16 cellular contexts compared by ENCODE assay signal in the genomic region with DNA sequence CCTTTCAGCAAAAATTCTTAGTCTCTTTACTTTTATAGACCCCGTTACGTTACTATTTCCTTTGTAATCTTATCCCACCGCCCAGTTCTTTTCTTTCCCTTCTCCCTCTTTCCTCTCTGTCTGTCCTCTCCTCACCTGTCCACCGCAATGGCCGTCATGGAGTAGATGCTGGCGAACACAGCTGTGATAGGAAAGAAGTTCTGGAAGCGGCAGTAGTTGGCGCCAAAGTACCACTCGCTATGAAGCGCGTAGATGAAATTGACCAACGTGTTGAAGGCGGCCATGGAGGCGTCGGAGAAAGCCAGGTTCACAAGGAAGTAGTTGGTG. TPM values are rescaled to one million over a fixed set of nuclear protein-coding genes. Genes with fewer than 3 reads are reported as not detected.
DNase-seq lines count a peak whose midpoint lies in the region; ATAC-seq and TF ChIP-seq lines count a peak whose summit lies in the region.
"Had no signal": no experiment of that assay in that cellular context is flagged by ENCODE, and none has a peak within 500 bp of the region (broad histone marks: within the 10 kb centered on the region; RNA-seq: fewer than 3 reads in every experiment).

No MANE protein-coding gene starts in this region.

- H3K4me1 ChIP-seq in ES-I3 (ENCODE audit: insufficient read depth, low read length) (no peaks in the 10 kb centered on the region), NT2/D1 (ENCODE audit: insufficient read depth, insufficient read length) (no peaks in the 10 kb centered on the region), mucosa of descending colon (ENCODE audit: low read depth) (no peaks in the 10 kb centered on the region)
- H3K4me1 ChIP-seq: BLaER1 had no signal

- peak overlapping the region; percentile 82 for H3K4me3 Mint-ChIP-seq in glutamatergic neuron (ENCODE audit: unreplicated experiment)
- H3K4me3 Mint-ChIP-seq in neural crest cell, result peak overlapping the region; percentile 89
- H3K4me3 Mint-ChIP-seq in immature natural killer cell, result no peak overlapping the region
- H3K4me3 Mint-ChIP-seq: T-helper 1 cell treated with Interleukin-12 subunit alpha and Interleukin-12 subunit beta and Interleukin-4 antibody, amounts not matched to agents 30 μg/mL and 1 μg/mL, for 36 hours had no signal

- H3K9me3 Mint-ChIP-seq in glutamatergic neuron (ENCODE audit: unreplicated experiment), result no peaks in the 10 kb centered on the region
- H3K9me3 Mint-ChIP-seq in neural crest cell, result no peaks in the 10 kb centered on the region
- peaks cover 0 to 36% (median 10%) of the 10 kb centered on the region in 6 donors for H3K9me3 Mint-ChIP-seq in immature natural killer cell

- H3K36me3 Mint-ChIP-seq in glutamatergic neuron (ENCODE audit: unreplicated experiment) (no peaks in the 10 kb centered on the region), neural crest cell (ENCODE audit: low read depth) (no peaks in the 10 kb centered on the region), immature natural killer cell (no peaks in the 10 kb centered on the region)

- H3K27me3 Mint-ChIP-seq in glutamatergic neuron (ENCODE audit: unreplicated experiment) (peaks cover 2% of the 10 kb centered on the region), neural crest cell (ENCODE audit: low read depth) (peaks cover 19% of the 10 kb centered on the region), immature natural killer cell (ENCODE audit: low read depth in 3 of 3) (peaks cover 0 to 3% (median 1%) of the 10 kb centered on the region in 3 donors)

- peaks cover 4% of the 10 kb centered on the region for H3K27me3 ChIP-seq in NT2/D1 (ENCODE audit: insufficient read depth, insufficient read length)
- H3K27me3 ChIP-seq: BLaER1 had no signal

- no peaks in the 10 kb centered on the region for H3K9me3 ChIP-seq in ES-I3 (ENCODE audit: control insufficient read depth, insufficient read depth, low read length)
- H3K9me3 ChIP-seq in NT2/D1 (ENCODE audit: insufficient read depth, low read length), result no peaks in the 10 kb centered on the region
- no peaks in the 10 kb centered on the region for H3K9me3 ChIP-seq in mucosa of descending colon

- TF ChIP-seq CTCF in glutamatergic neuron (IDR thresholded peaks at IDR 0.05; ENCODE audit: partially characterized antibody, unreplicated experiment), result no peak
- TF ChIP-seq CTCF in neural crest cell (conservative IDR thresholded peaks at IDR 0.05), result no peak
- no peak for TF ChIP-seq CTCF in mucosa of descending colon (IDR thresholded peaks at IDR 0.05)

- H3K9ac ChIP-seq in ES-I3 (ENCODE audit: low read depth, low read length) (peak overlapping the region; percentile 49; the same call in 1 of the 2 replicates), NT2/D1 (ENCODE audit: insufficient read length, low read depth) (peak overlapping the region; percentile 59)
- H3K9ac ChIP-seq: BLaER1 had no signal

- intact Hi-C loops in mucosa of descending colon (cut with DNase I, micrococcal nuclease), result no loop called here

- no peaks in the 10 kb centered on the region for H3K4me1 Mint-ChIP-seq in glutamatergic neuron (ENCODE audit: low read depth, unreplicated experiment)
- peaks cover 5% of the 10 kb centered on the region for H3K4me1 Mint-ChIP-seq in neural crest cell
- H3K4me1 Mint-ChIP-seq in immature natural killer cell, result no peaks in the 10 kb centered on the region

- no peak for ATAC-seq in mucosa of descending colon
- no peak for ATAC-seq in HG03521 (IDR thresholded peaks at IDR 0.05; ENCODE audit: unreplicated experiment)

- H3K27ac Mint-ChIP-seq in glutamatergic neuron (ENCODE audit: unreplicated experiment) (no peak overlapping the region), neural crest cell (ENCODE audit: unreplicated experiment) (no peak overlapping the region), immature natural killer cell (no peak overlapping the region)
- H3K27ac Mint-ChIP-seq: T-helper 1 cell treated with Interleukin-12 subunit alpha and Interleukin-12 subunit beta and Interleukin-4 antibody, amounts not matched to agents 30 μg/mL and 1 μg/mL, for 36 hours had no signal

- H3K36me3 ChIP-seq in ES-I3 (ENCODE audit: insufficient read depth, low read length) (no peaks in the 10 kb centered on the region), NT2/D1 (ENCODE audit: insufficient read depth, insufficient read length, low read length) (no peaks in the 10 kb centered on the region), mucosa of descending colon (ENCODE audit: low read depth) (no peaks in the 10 kb centered on the region)
- H3K36me3 ChIP-seq: BLaER1 had no signal

- no peak for DNase-seq in NT2/D1 (ENCODE audit: low read depth, low spot score)
- DNase-seq in glutamatergic neuron, result no peak
- no peak for DNase-seq in neural crest cell (ENCODE audit: low read depth, low spot score)
- no peak for DNase-seq in activated naive CD4-positive, alpha-beta T cell (lab: John Stamatoyannopoulos, UW)
- DNase-seq in mucosa of descending colon, result no peak
- no peak for DNase-seq in immature natural killer cell
- DNase-seq: activated CD4-positive, alpha-beta T cell treated with anti-CD3 and anti-CD28 coated beads, Interleukin-2, amount 50 U/mL, for 1 hour; activated gamma-delta T cell treated with Interleukin-2 at 50 U/mL for 16 hours; GDM1; NCI-H1417 treated with DMSO at 0.1 percent for 48 hours; PC-3 had no signal

- H3K4me3 ChIP-seq in NT2/D1 (ENCODE audit: insufficient read length, low read depth), result peak overlapping the region; percentile 56
- no peak overlapping the region for H3K4me3 ChIP-seq in mucosa of descending colon
- H3K4me3 ChIP-seq: BLaER1 had no signal

RNA-seq across cellular contexts. Expression of gene TACR3, which starts 0.8 kb away (rescaled TPM):
- total RNA-seq in glutamatergic neuron (ENCODE audit: unreplicated experiment), result 0.20 TPM
- 0.82 and 1.1 TPM in 2 replicates for total RNA-seq in neural crest cell
- total RNA-seq in mucosa of descending colon, result not detected
- polyA plus RNA-seq in immature natural killer cell, result not detected
- total RNA-seq: fibroblast of villous mesenchyme, PC-3 had no signal

Comparison
In these comparisons a context has a peak if more than half of its experiments do, and no peak if none do; other contexts are left out.
1. H3K4me3 Mint-ChIP-seq: peak in glutamatergic neuron (single experiment) and neural crest cell (single experiment); none in immature natural killer cell (0 of 5).